Comparison of ENCODE assay signal across 24 cellular contexts in genomic region chr16:55613578-55614333, GRCh38. TPM values are rescaled to one million over a fixed set of nuclear protein-coding genes. Genes with fewer than 3 reads are reported as not detected.
"Had no signal": no experiment of that assay in that cellular context is flagged by ENCODE, and none has a peak within 500 bp of the region (broad histone marks: within the 10 kb centered on the region; RNA-seq: fewer than 3 reads in every experiment).

No MANE protein-coding gene starts in this region.

- ATAC-seq: activated T-cell treated with anti-CD3 and anti-CD28 coated beads, Interleukin-2, amount 50 U/mL, for 4 hours; PC-3; SK-N-SH treated with all-trans-retinoic acid at 6 μM for 48 hours had no signal

- H3K27ac ChIP-seq: cardiac muscle cell, KMS-11, SJSA1, VCaP had no signal

- H3K9me3 ChIP-seq: SJSA1 had no signal

- FAIRE-seq: astrocyte, RCC 7860 had no signal

- H3K4me1 ChIP-seq: SJSA1 had no signal

- H3K27me3 ChIP-seq: cardiac muscle cell, SJSA1 had no signal

- H3K4me2 ChIP-seq: KMS-11 had no signal

- H3K36me3 ChIP-seq: cardiac muscle cell, SJSA1 had no signal

- H3K9ac ChIP-seq: KMS-11 had no signal

- H3K4me3 ChIP-seq: cardiac muscle cell, SJSA1 had no signal

- DNase-seq: activated CD4-positive, alpha-beta memory T cell treated with anti-CD3 and anti-CD28 coated beads for 36 hours; activated CD4-positive, alpha-beta T cell treated with anti-CD3 and anti-CD28 coated beads, Interleukin-2, amount 10 ng/mL, durations not matched to agents 7 days and 5 days; activated CD4-positive, CD25-positive, alpha-beta regulatory T cell; activated CD8-positive, alpha-beta memory T cell treated with anti-CD3 and anti-CD28 coated beads for 24 hours; activated gamma-delta T cell; activated naive CD4-positive, alpha-beta T cell treated with anti-CD3 and anti-CD28 coated beads for 36 hours; activated T-cell treated with anti-CD3 and anti-CD28 coated beads, Interleukin-2, amount 50 U/mL, for 4 hours; amygdala; NCI-H1105; NCI-H1436 treated with DMSO at 0.1 percent for 48 hours; NCI-H187; NCI-H2081; NCI-H446; NCI-H524; PC-3; SHP77 had no signal

RNA-seq across cellular contexts. Expression of gene SLC6A2, which starts 42.0 kb away (rescaled TPM):
- total RNA-seq: activated CD4-positive, alpha-beta memory T cell treated with anti-CD3 and anti-CD28 coated beads for 36 hours; activated CD4-positive, alpha-beta T cell treated with anti-CD3 and anti-CD28 coated beads, Interleukin-2, amount 10 ng/mL, durations not matched to agents 7 days and 5 days; activated naive CD4-positive, alpha-beta T cell treated with anti-CD3 and anti-CD28 coated beads for 36 hours; activated T-cell treated with anti-CD3 and anti-CD28 coated beads, Interleukin-2, amount 50 U/mL, for 4 hours; astrocyte; MCF 10A; PC-3; SJSA1 had no signal

RNA-seq across cellular contexts. Expression of gene CAPNS2, which starts 47.3 kb away (rescaled TPM):
- total RNA-seq: activated CD4-positive, alpha-beta memory T cell treated with anti-CD3 and anti-CD28 coated beads for 36 hours; activated CD4-positive, alpha-beta T cell treated with anti-CD3 and anti-CD28 coated beads, Interleukin-2, amount 10 ng/mL, durations not matched to agents 7 days and 5 days; activated naive CD4-positive, alpha-beta T cell treated with anti-CD3 and anti-CD28 coated beads for 36 hours; activated T-cell treated with anti-CD3 and anti-CD28 coated beads, Interleukin-2, amount 50 U/mL, for 4 hours; cardiac muscle cell; SJSA1 had no signal
- polyA plus RNA-seq: cardiac muscle cell had no signal
